1 cellular context compared by ENCODE assay signal in the genomic region with DNA sequence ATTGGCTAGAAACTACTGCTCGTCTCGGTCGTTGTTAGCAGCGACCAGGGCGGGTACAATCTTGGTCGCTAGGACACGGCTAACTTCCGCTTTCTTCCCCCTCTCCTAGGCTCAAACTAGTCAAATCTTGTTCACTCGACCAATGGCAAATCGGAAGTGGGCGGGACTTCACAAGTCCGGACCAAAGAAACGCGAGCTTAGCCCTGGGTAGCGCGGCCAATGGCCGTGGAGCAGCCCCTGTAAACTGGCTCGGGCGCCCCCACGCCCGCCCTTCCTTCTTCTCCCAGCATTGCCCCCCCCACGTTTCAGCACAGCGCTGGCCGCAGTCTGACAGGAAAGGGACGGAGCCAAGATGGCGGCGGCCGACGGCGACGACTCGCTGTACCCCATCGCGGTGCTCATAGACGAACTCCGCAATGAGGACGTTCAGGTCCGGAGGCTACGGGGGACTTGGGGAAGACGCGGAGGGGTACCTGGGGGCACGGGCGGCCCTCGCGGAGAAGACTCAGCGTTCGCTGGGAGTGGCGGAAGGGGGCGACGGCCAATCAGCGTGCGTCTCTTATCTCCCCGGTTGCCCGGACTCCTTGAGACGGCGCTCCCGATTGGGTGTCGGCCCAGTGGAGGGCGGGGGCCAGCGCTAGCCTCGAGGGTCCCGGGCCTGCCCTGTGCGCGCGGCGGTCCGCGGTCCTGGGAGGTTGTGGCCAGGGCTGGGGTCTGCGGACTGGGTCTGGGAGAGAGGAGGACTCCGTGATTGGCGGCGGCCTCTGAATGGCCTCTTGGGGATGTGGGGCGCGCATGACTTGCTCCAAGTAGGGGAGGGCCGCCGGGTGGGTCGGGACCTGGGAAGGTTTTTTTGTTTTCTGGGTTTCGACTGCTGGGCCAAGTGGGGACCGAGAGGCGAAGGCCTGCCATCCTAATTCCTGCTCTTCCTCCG.
A peak's percentile ranks its signal among the peaks of the same experiment; 100 is the strongest.
TF ChIP-seq lines count a peak whose summit lies in the region.

PPP2R1A (plus strand) TSS at position 308 of the 934 bp plus-strand sequence; CDS start at position 353, 45 bp downstream.

TF ChIP-seq in K562, 482 proteins besides CTCF, POLR2A, EP300 and RAD21 (continued from another document and continues in another):
- TF ChIP-seq, protein P1, sequence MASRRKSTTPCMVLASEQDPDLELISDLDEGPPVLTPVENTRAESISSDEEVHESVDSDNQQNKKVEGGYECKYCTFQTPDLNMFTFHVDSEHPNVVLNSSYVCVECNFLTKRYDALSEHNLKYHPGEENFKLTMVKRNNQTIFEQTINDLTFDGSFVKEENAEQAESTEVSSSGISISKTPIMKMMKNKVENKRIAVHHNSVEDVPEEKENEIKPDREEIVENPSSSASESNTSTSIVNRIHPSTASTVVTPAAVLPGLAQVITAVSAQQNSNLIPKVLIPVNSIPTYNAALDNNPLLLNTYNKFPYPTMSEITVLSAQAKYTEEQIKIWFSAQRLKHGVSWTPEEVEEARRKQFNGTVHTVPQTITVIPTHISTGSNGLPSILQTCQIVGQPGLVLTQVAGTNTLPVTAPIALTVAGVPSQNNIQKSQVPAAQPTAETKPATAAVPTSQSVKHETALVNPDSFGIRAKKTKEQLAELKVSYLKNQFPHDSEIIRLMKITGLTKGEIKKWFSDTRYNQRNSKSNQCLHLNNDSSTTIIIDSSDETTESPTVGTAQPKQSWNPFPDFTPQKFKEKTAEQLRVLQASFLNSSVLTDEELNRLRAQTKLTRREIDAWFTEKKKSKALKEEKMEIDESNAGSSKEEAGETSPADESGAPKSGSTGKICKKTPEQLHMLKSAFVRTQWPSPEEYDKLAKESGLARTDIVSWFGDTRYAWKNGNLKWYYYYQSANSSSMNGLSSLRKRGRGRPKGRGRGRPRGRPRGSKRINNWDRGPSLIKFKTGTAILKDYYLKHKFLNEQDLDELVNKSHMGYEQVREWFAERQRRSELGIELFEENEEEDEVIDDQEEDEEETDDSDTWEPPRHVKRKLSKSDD (conservative IDR thresholded peaks at IDR 0.05; ENCODE audit: low read length): no peak
- TF ChIP-seq BMI1 (IDR thresholded peaks at IDR 0.05; ENCODE audit: low read length): peak; percentile 97
- TF ChIP-seq HOXB6 (CRISPR knock-in tag; IDR thresholded peaks at IDR 0.05; ENCODE audit: borderline replicate concordance): no peak
- no peak for TF ChIP-seq ILK (tag; IDR thresholded peaks at IDR 0.05; ENCODE audit: borderline replicate concordance, low read depth)
- TF ChIP-seq CHD4 (IDR thresholded peaks at IDR 0.05; ENCODE audit: insufficient read depth, insufficient replicate concordance, low read depth, low read length, poor library complexity, severe bottlenecking): no peak
- no peak for TF ChIP-seq SMARCC2 (IDR thresholded peaks at IDR 0.05; ENCODE audit: low read depth)
- TF ChIP-seq HDGF (IDR thresholded peaks at IDR 0.05): no peak
- peak; percentile 96 for TF ChIP-seq EP400 (IDR thresholded peaks at IDR 0.05)
- TF ChIP-seq RBM15 (IDR thresholded peaks at IDR 0.05; ENCODE audit: insufficient read depth, low read length): no peak
- TF ChIP-seq U2AF2 (optimal IDR thresholded peaks at IDR 0.05; ENCODE audit: low read depth, low read length): no peak
- no peak for TF ChIP-seq CLOCK (CRISPR knock-in tag; IDR thresholded peaks at IDR 0.05; ENCODE audit: borderline replicate concordance)
- TF ChIP-seq SMAD1 (IDR thresholded peaks at IDR 0.05; ENCODE audit: low read depth, low read length, partially characterized antibody): peak; percentile 84
- TF ChIP-seq ZNF785 (CRISPR knock-in tag; IDR thresholded peaks at IDR 0.05): no peak
- no peak for TF ChIP-seq ZNF175 (CRISPR knock-in tag; IDR thresholded peaks at IDR 0.05; ENCODE audit: low read depth)
- peak; percentile 98 for TF ChIP-seq RBFOX2 (IDR thresholded peaks at IDR 0.05; ENCODE audit: low read depth, low read length)
- peak; percentile 71 for TF ChIP-seq ATF7 (IDR thresholded peaks at IDR 0.05)
- peak; percentile 43; the same call in 1 of the 2 replicates for TF ChIP-seq ESRRA (IDR thresholded peaks at IDR 0.05; ENCODE audit: borderline replicate concordance, low read depth)
- TF ChIP-seq, protein P2, sequence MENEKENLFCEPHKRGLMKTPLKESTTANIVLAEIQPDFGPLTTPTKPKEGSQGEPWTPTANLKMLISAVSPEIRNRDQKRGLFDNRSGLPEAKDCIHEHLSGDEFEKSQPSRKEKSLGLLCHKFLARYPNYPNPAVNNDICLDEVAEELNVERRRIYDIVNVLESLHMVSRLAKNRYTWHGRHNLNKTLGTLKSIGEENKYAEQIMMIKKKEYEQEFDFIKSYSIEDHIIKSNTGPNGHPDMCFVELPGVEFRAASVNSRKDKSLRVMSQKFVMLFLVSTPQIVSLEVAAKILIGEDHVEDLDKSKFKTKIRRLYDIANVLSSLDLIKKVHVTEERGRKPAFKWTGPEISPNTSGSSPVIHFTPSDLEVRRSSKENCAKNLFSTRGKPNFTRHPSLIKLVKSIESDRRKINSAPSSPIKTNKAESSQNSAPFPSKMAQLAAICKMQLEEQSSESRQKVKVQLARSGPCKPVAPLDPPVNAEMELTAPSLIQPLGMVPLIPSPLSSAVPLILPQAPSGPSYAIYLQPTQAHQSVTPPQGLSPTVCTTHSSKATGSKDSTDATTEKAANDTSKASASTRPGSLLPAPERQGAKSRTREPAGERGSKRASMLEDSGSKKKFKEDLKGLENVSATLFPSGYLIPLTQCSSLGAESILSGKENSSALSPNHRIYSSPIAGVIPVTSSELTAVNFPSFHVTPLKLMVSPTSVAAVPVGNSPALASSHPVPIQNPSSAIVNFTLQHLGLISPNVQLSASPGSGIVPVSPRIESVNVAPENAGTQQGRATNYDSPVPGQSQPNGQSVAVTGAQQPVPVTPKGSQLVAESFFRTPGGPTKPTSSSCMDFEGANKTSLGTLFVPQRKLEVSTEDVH (IDR thresholded peaks at IDR 0.05; ENCODE audit: low read depth, partially characterized antibody): no peak
- no peak for TF ChIP-seq CEBPB (tag; IDR thresholded peaks at IDR 0.05)
- peak; percentile 92 for TF ChIP-seq NEUROD1 (IDR thresholded peaks at IDR 0.05; ENCODE audit: borderline replicate concordance, low read depth, low read length, partially characterized antibody)
- no peak for TF ChIP-seq ZNF217 (CRISPR knock-in tag; IDR thresholded peaks at IDR 0.05)
- TF ChIP-seq, protein P3, sequence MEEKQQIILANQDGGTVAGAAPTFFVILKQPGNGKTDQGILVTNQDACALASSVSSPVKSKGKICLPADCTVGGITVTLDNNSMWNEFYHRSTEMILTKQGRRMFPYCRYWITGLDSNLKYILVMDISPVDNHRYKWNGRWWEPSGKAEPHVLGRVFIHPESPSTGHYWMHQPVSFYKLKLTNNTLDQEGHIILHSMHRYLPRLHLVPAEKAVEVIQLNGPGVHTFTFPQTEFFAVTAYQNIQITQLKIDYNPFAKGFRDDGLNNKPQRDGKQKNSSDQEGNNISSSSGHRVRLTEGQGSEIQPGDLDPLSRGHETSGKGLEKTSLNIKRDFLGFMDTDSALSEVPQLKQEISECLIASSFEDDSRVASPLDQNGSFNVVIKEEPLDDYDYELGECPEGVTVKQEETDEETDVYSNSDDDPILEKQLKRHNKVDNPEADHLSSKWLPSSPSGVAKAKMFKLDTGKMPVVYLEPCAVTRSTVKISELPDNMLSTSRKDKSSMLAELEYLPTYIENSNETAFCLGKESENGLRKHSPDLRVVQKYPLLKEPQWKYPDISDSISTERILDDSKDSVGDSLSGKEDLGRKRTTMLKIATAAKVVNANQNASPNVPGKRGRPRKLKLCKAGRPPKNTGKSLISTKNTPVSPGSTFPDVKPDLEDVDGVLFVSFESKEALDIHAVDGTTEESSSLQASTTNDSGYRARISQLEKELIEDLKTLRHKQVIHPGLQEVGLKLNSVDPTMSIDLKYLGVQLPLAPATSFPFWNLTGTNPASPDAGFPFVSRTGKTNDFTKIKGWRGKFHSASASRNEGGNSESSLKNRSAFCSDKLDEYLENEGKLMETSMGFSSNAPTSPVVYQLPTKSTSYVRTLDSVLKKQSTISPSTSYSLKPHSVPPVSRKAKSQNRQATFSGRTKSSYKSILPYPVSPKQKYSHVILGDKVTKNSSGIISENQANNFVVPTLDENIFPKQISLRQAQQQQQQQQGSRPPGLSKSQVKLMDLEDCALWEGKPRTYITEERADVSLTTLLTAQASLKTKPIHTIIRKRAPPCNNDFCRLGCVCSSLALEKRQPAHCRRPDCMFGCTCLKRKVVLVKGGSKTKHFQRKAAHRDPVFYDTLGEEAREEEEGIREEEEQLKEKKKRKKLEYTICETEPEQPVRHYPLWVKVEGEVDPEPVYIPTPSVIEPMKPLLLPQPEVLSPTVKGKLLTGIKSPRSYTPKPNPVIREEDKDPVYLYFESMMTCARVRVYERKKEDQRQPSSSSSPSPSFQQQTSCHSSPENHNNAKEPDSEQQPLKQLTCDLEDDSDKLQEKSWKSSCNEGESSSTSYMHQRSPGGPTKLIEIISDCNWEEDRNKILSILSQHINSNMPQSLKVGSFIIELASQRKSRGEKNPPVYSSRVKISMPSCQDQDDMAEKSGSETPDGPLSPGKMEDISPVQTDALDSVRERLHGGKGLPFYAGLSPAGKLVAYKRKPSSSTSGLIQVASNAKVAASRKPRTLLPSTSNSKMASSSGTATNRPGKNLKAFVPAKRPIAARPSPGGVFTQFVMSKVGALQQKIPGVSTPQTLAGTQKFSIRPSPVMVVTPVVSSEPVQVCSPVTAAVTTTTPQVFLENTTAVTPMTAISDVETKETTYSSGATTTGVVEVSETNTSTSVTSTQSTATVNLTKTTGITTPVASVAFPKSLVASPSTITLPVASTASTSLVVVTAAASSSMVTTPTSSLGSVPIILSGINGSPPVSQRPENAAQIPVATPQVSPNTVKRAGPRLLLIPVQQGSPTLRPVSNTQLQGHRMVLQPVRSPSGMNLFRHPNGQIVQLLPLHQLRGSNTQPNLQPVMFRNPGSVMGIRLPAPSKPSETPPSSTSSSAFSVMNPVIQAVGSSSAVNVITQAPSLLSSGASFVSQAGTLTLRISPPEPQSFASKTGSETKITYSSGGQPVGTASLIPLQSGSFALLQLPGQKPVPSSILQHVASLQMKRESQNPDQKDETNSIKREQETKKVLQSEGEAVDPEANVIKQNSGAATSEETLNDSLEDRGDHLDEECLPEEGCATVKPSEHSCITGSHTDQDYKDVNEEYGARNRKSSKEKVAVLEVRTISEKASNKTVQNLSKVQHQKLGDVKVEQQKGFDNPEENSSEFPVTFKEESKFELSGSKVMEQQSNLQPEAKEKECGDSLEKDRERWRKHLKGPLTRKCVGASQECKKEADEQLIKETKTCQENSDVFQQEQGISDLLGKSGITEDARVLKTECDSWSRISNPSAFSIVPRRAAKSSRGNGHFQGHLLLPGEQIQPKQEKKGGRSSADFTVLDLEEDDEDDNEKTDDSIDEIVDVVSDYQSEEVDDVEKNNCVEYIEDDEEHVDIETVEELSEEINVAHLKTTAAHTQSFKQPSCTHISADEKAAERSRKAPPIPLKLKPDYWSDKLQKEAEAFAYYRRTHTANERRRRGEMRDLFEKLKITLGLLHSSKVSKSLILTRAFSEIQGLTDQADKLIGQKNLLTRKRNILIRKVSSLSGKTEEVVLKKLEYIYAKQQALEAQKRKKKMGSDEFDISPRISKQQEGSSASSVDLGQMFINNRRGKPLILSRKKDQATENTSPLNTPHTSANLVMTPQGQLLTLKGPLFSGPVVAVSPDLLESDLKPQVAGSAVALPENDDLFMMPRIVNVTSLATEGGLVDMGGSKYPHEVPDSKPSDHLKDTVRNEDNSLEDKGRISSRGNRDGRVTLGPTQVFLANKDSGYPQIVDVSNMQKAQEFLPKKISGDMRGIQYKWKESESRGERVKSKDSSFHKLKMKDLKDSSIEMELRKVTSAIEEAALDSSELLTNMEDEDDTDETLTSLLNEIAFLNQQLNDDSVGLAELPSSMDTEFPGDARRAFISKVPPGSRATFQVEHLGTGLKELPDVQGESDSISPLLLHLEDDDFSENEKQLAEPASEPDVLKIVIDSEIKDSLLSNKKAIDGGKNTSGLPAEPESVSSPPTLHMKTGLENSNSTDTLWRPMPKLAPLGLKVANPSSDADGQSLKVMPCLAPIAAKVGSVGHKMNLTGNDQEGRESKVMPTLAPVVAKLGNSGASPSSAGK (IDR thresholded peaks at IDR 0.05): no peak
- peak; percentile 82 for TF ChIP-seq FOS (IDR thresholded peaks at IDR 0.05; ENCODE audit: extremely low read depth, insufficient read length)
- no peak for TF ChIP-seq ARNT (IDR thresholded peaks at IDR 0.05)
- no peak for TF ChIP-seq CBFA2T2 (conservative IDR thresholded peaks at IDR 0.05)
- TF ChIP-seq ZNF445 (CRISPR knock-in tag; IDR thresholded peaks at IDR 0.05; ENCODE audit: low read depth): no peak
- no peak for TF ChIP-seq TSC22D4 (tag; IDR thresholded peaks at IDR 0.05)
- no peak for TF ChIP-seq GTF2A2 (tag; IDR thresholded peaks at IDR 0.05)
- no peak for TF ChIP-seq HDAC6 (IDR thresholded peaks at IDR 0.05; ENCODE audit: low read depth, low read length)
- no peak for TF ChIP-seq MAFF (IDR thresholded peaks at IDR 0.05; ENCODE audit: low read length)
- no peak for TF ChIP-seq ZNF274 (IDR thresholded peaks at IDR 0.05; ENCODE audit: borderline replicate concordance, low read depth, low read length)
- TF ChIP-seq CREBBP (IDR thresholded peaks at IDR 0.05; ENCODE audit: low read depth, low read length): no peak
- TF ChIP-seq ZEB2 (IDR thresholded peaks at IDR 0.05): no peak
- no peak for TF ChIP-seq KDM1A (IDR thresholded peaks at IDR 0.05)
- peak; percentile 55; the same call in 1 of the 2 replicates for TF ChIP-seq CREM (IDR thresholded peaks at IDR 0.05; ENCODE audit: low read depth)
- no peak for TF ChIP-seq ZNF140 (CRISPR knock-in tag; IDR thresholded peaks at IDR 0.05)
- TF ChIP-seq SMARCA4 (IDR thresholded peaks at IDR 0.05): no peak
- TF ChIP-seq SRF (CRISPR knock-in tag; IDR thresholded peaks at IDR 0.05): peak in 1 of 2 experiments; percentile 55; a peak in 2 of 4 replicates
- TF ChIP-seq TAF7 (tag; IDR thresholded peaks at IDR 0.05): peak; percentile 98
- no peak for TF ChIP-seq CC2D1A (IDR thresholded peaks at IDR 0.05)
- TF ChIP-seq, protein P4, sequence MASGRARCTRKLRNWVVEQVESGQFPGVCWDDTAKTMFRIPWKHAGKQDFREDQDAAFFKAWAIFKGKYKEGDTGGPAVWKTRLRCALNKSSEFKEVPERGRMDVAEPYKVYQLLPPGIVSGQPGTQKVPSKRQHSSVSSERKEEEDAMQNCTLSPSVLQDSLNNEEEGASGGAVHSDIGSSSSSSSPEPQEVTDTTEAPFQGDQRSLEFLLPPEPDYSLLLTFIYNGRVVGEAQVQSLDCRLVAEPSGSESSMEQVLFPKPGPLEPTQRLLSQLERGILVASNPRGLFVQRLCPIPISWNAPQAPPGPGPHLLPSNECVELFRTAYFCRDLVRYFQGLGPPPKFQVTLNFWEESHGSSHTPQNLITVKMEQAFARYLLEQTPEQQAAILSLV (tag; IDR thresholded peaks at IDR 0.05): no peak
